ENCODE assay signal across 8 cellular contexts in the genomic region with DNA sequence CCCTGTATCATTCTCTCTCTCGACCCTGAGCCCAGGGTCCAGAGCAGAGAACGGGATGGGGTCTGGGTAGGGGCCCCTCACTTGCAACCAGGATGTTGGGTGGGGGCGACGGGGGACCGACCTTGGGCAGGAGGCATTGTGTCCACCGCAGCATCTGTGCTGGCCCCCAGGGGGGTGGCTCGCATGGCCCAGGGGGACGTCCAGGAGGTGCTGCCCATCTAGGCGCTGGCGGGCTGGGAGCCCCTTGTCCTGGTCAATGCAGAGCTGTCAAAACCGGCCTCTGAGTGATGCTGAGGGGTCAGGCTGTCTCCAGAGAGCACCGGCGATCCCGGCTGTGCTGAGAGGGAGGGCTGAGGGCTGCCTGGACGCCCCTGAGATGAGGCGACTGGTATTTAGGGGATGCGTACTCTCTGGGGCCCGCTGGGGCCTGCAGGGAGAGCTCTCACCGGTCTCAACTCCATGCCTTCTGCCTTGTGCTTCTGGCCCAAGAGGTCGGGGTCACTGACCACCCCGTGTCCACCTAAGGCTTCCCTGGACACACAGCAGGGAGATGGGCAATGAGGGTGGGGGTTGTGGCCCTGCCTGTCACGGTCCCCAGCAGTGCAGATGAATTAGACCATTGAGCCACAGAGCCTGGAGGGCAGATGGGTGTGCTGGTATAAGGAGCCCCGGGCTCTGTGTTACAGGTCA. TPM values are rescaled to one million over a fixed set of nuclear protein-coding genes. Genes with fewer than 3 reads are reported as not detected.
A peak's percentile ranks its signal among the peaks of the same experiment; 100 is the strongest.
DNase-seq lines count a peak whose midpoint lies in the region; ATAC-seq and TF ChIP-seq lines count a peak whose summit lies in the region.

No MANE protein-coding gene starts in this region.

- H3K18ac ChIP-seq in mesendoderm (ENCODE audit: low read length) = no peak overlapping the region

- H4K8ac ChIP-seq in mesendoderm (ENCODE audit: low read depth, low read length) = no peak overlapping the region

- no peak for TF ChIP-seq POLR2A in body of pancreas (IDR thresholded peaks at IDR 0.05)
- TF ChIP-seq POLR2A in uterus (IDR thresholded peaks at IDR 0.05) = no peak

- H2AK5ac ChIP-seq in mesendoderm (ENCODE audit: low read length) = no peak overlapping the region

- H3K27me3 ChIP-seq in body of pancreas (no peaks in the 10 kb centered on the region), mesendoderm (ENCODE audit: insufficient read depth, low read length, poor library complexity) (no peaks in the 10 kb centered on the region), uterus (no peaks in the 10 kb centered on the region)

- intact Hi-C loops in body of pancreas (cut with DNase I) (no loop called here), uterus (cut with DNase I; ENCODE audit: low total_unique reads) (no loop called here)

- H3K9me3 ChIP-seq in body of pancreas (no peaks in the 10 kb centered on the region), uterus (no peaks in the 10 kb centered on the region)

- H3K27ac ChIP-seq in body of pancreas (peak overlapping the region; percentile 94 to 97 (median 96)), mesendoderm (ENCODE audit: low read depth, low read length) (no peak overlapping the region), uterus (peak overlapping the region; percentile 63 to 74)

- no peak overlapping the region for H3K23ac ChIP-seq in mesendoderm (ENCODE audit: low read length)

- H3K4me1 ChIP-seq in body of pancreas (peaks cover 73% of the 10 kb centered on the region), mesendoderm (ENCODE audit: control insufficient read depth, low read depth, low read length) (no peaks in the 10 kb centered on the region), uterus (peaks cover 0 to 10% of the 10 kb centered on the region in 2 donors)

- no peak overlapping the region for H2BK120ac ChIP-seq in mesendoderm (ENCODE audit: low read depth, low read length)

- WGBS in body of pancreas, 2 donors = 57 to 58% methylated on average over 4 to 23 of the region's 23 CpGs
- WGBS in mesendoderm (ENCODE audit: extremely low coverage, insufficient coverage, low lambda C conversion rate) = no CpG with 5 or more reads among the region's 23 CpGs

- no peak overlapping the region for H3K4me2 ChIP-seq in mesendoderm (ENCODE audit: low read length)

- TF ChIP-seq CTCF in body of pancreas (IDR thresholded peaks at IDR 0.05) (no peak), uterus (IDR thresholded peaks at IDR 0.05) (no peak)

- no peak overlapping the region for H4K5ac ChIP-seq in mesendoderm (ENCODE audit: low read length)

- H3K4me3 ChIP-seq in body of pancreas (no peak overlapping the region), mesendoderm (ENCODE audit: low read length) (no peak overlapping the region), uterus (no peak overlapping the region)

- H3K9ac ChIP-seq in mesendoderm (ENCODE audit: low read length) = no peak overlapping the region

- no peak overlapping the region for H2BK5ac ChIP-seq in mesendoderm (ENCODE audit: low read length)

- H3K79me1 ChIP-seq in mesendoderm (ENCODE audit: low read length) = peaks cover 19% of the 10 kb centered on the region

- no peak overlapping the region for H2BK15ac ChIP-seq in mesendoderm (replicated peaks; ENCODE audit: low read depth)

- H3K36me3 ChIP-seq in body of pancreas (replicated peaks in 1 of 2; ENCODE audit: insufficient read depth in 1 of 2, low read depth in 2 of 2) = peaks cover 5 to 23% of the 10 kb centered on the region in 2 donors
- peaks cover 27% of the 10 kb centered on the region for H3K36me3 ChIP-seq in mesendoderm (ENCODE audit: control insufficient read depth, insufficient read depth, low read length)
- H3K36me3 ChIP-seq in uterus = no peaks in the 10 kb centered on the region

- no peak overlapping the region for H3K56ac ChIP-seq in mesendoderm (ENCODE audit: low read length)

- H3K79me2 ChIP-seq in mesendoderm (ENCODE audit: control insufficient read depth, insufficient read depth, low read length) = peaks cover 32% of the 10 kb centered on the region

- peak; percentile 13 for ATAC-seq in body of pancreas
- ATAC-seq in HG03097 (IDR thresholded peaks at IDR 0.05; ENCODE audit: low FRiP score, unreplicated experiment) = no peak

- peak; percentile 40 to 47 for DNase-seq in stimulated activated CD4-positive, alpha-beta T cell treated with anti-CD3 and anti-CD28 coated beads, Interleukin-2, amount 100 ng/mL, for 24 hours
- DNase-seq in stimulated activated CD4-positive, alpha-beta T cell treated with anti-CD3 and anti-CD28 coated beads, Interleukin-2, amount 100 ng/mL, for 48 hours = no peak
- DNase-seq in body of pancreas (peak in 2 of 4 donors; percentile 27 to 37), mesendoderm (peak; percentile 39), uterus (no peak), activated gamma-delta T cell treated with Interleukin-2 at 50 U/mL for 16 hours (no peak), DMS79 (lab: John Stamatoyannopoulos, UW) (no peak)

- H3K4ac ChIP-seq in mesendoderm (ENCODE audit: low read depth, low read length) = no peak overlapping the region

RNA-seq across cellular contexts. Expression of a gene that starts 8.5 kb away (rescaled TPM):
- total RNA-seq in body of pancreas (1,000 to 10,000 TPM; 1,319 to 1,729 TPM), uterus (1,000 to 10,000 TPM; 1,240 to 3,586 (median 2,088) TPM)
- polyA plus RNA-seq in mesendoderm (2013, experiment 1 of 2) = 2,066 TPM
- polyA plus RNA-seq in mesendoderm (2013, experiment 2 of 2) = 2,070 TPM

RNA-seq across cellular contexts. Expression of a gene that starts 13.6 kb away (rescaled TPM):
- total RNA-seq in body of pancreas (1 to 10 TPM in 1 of 2 donors, under 1 TPM in 1; 0.33 to 2.1 TPM), uterus (1 to 10 TPM in 2 of 4 donors, not detected in 2; 3.0 to 5.3 TPM)
- polyA plus RNA-seq in mesendoderm (2013, experiment 1 of 2) = not detected
- polyA plus RNA-seq in mesendoderm (2013, experiment 2 of 2) = not detected

RNA-seq across cellular contexts. Expression of a gene that starts 18.1 kb away (rescaled TPM):
- 10 to 100 TPM; 33.9 to 56.6 TPM for total RNA-seq in body of pancreas
- polyA plus RNA-seq in mesendoderm (2013, experiment 1 of 2) = 18.7 TPM
- 20.4 TPM for polyA plus RNA-seq in mesendoderm (2013, experiment 2 of 2)
- 10 to 100 TPM; 13.1 to 66.4 (median 32.2) TPM for total RNA-seq in uterus

RNA-seq across cellular contexts. Expression of a gene that starts 19.8 kb away (rescaled TPM):
- total RNA-seq in body of pancreas = 10 to 100 TPM; 40.5 to 98.9 TPM
- polyA plus RNA-seq in mesendoderm (2013, experiment 1 of 2) = 95.4 TPM
- polyA plus RNA-seq in mesendoderm (2013, experiment 2 of 2) = 92.1 TPM
- 10 to 100 TPM in 3 of 4 donors, 1 to 10 TPM in 1; 5.3 to 47.8 (median 19.2) TPM for total RNA-seq in uterus

RNA-seq across cellular contexts. Expression of a gene that starts 33.4 kb away (rescaled TPM):
- total RNA-seq in body of pancreas (not detected), uterus (1 to 10 TPM in 2 of 4 donors, not detected in 2; 1.0 to 1.7 TPM)
- not detected for polyA plus RNA-seq in mesendoderm (2013, experiment 1 of 2)
- polyA plus RNA-seq in mesendoderm (2013, experiment 2 of 2) = not detected

Comparison
In these comparisons a context has a peak if more than half of its experiments do, and no peak if none do; other contexts are left out.
1. DNase-seq: peak in stimulated activated CD4-positive, alpha-beta T cell treated with anti-CD3 and anti-CD28 coated beads, Interleukin-2, amount 100 ng/mL, for 24 hours (2 of 2) and mesendoderm (single experiment); none in stimulated activated CD4-positive, alpha-beta T cell treated with anti-CD3 and anti-CD28 coated beads, Interleukin-2, amount 100 ng/mL, for 48 hours (0 of 2), uterus (0 of 2), activated gamma-delta T cell treated with Interleukin-2 at 50 U/mL for 16 hours (single experiment) and DMS79 (single experiment).